Comparison of ENCODE assay signal across 8 cellular contexts in genomic region chr7:129224251-129225205, GRCh38. TPM values are rescaled to one million over a fixed set of nuclear protein-coding genes. Genes with fewer than 3 reads are reported as not detected.
A peak's percentile ranks its signal among the peaks of the same experiment; 100 is the strongest.
DNase-seq lines count a peak whose midpoint lies in the region; ATAC-seq and TF ChIP-seq lines count a peak whose summit lies in the region.

Gene AHCYL2, plus strand, starts transcription at chr7:129225030.

- peak within 1 kb of the TSS; percentile 98 for H3K4me2 ChIP-seq in PC-3 (ENCODE audit: low read length)

- H3K4me3 ChIP-seq in Jurkat, Clone E6-1 (ENCODE audit: low read length): peak within 1 kb of the TSS; percentile 78
- H3K4me3 ChIP-seq in PC-3 (ENCODE audit: low read length) (peak within 1 kb of the TSS; percentile 82), epithelial cell of proximal tubule (ENCODE audit: low read depth, low read length) (peak within 1 kb of the TSS; percentile 97)

- H3K79me2 ChIP-seq in PC-3 (ENCODE audit: low read length): peaks cover 35% of the 10 kb centered on the region

- TF ChIP-seq CTCF in PC-3 (conservative IDR thresholded peaks at IDR 0.05; ENCODE audit: low read depth, low read length): no peak
- TF ChIP-seq CTCF in epithelial cell of proximal tubule (conservative IDR thresholded peaks at IDR 0.05; ENCODE audit: low read depth, low read length): no peak

- peaks cover 20% of the 10 kb centered on the region for H3K4me1 ChIP-seq in PC-3 (ENCODE audit: insufficient read depth, low read length)

- CTCF ChIA-PET in PC-3 (lab: Charles Lee): interaction anchor here (0.7 kb wide), 2 partner anchors 61 to 143 kb away, joined by 4 to 5 read pairs; no protein-coding TSS in a partner anchor

- H3K9me2 ChIP-seq in PC-3 (replicated peaks; ENCODE audit: low read length): no peaks in the 10 kb centered on the region

- POLR2A ChIA-PET in PC-3 (lab: Charles Lee; ENCODE audit: unreplicated experiment): interaction anchor here (0.5 to 0.7 kb wide), 3 partner anchors 74 to 159 kb away, joined by 3 to 9 read pairs (median 4); no protein-coding TSS in a partner anchor

- peak within 1 kb of the TSS; percentile 67 for H3K27ac ChIP-seq in PC-3 (ENCODE audit: low read length)

- BruUV-seq in PC-3 (replicated peaks; lab: Mats Ljungman, UMichigan): no TSS peak

- H4K20me1 ChIP-seq in PC-3 (ENCODE audit: low read length): no peaks in the 10 kb centered on the region

- no peaks in the 10 kb centered on the region for H3K9me3 ChIP-seq in PC-3 (ENCODE audit: low read length)

- intact Hi-C loops in PC-3 (cut with micrococcal nuclease): loop anchor here (1.0 kb wide), 1 partner anchor 144 kb away; no protein-coding TSS in a partner anchor

- no peaks in the 10 kb centered on the region for H3K36me3 ChIP-seq in PC-3 (ENCODE audit: low read depth, low read length)

- peak within 1 kb of the TSS; percentile 100 for H2AFZ ChIP-seq in PC-3 (ENCODE audit: low read length)

- H3F3A ChIP-seq in PC-3 (ENCODE audit: low read length, unreplicated experiment): no peaks in the 10 kb centered on the region

- peak within 1 kb of the TSS; percentile 74 for H3K9ac ChIP-seq in PC-3 (ENCODE audit: low read length)

- no peaks in the 10 kb centered on the region for H3K27me3 ChIP-seq in PC-3 (ENCODE audit: low read length)

- ATAC-seq in GM21717 (IDR thresholded peaks at IDR 0.05; ENCODE audit: unreplicated experiment): peak; percentile 88
- ATAC-seq in PC-3: peak; percentile 90

- DNase-seq in DMS53 (lab: John Stamatoyannopoulos, UW) (peak; percentile 99), PC-3 (peak; percentile 95), activated T-cell treated with anti-CD3 and anti-CD28 coated beads for 48 hours (ENCODE audit: low read depth) (peak; percentile 97), epithelial cell of proximal tubule (ENCODE audit: low read depth) (peak; percentile 76), mucosa of gallbladder (ENCODE audit: low spot score) (peak; percentile 98)
- DNase-seq in Jurkat, Clone E6-1 (ENCODE audit: low read depth, low spot score): peak; percentile 96
- DNase-seq in stimulated activated CD8-positive, alpha-beta memory T cell treated with anti-CD3 and anti-CD28 coated beads, Interleukin-4, amount 100 ng/mL, for 24 hours (ENCODE audit: low read depth): peak; percentile 96

RNA-seq across cellular contexts. Expression of gene AHCYL2, which starts in this region (rescaled TPM):
- polyA plus RNA-seq in Jurkat, Clone E6-1 (2012; ENCODE audit: insufficient read depth, insufficient read length): 12.4 TPM
- total RNA-seq in PC-3 (2014; rRNA removed) (7.9 and 9.2 TPM in 2 replicates), epithelial cell of proximal tubule (4.5 and 7.0 TPM in 2 replicates), mucosa of gallbladder (165 TPM)

Comparison
In these comparisons a context has a peak if more than half of its experiments do, and no peak if none do; other contexts are left out.
1. Peak in every context shown above with its lines: DNase-seq, ATAC-seq, H3K4me3 ChIP-seq and H3K27ac ChIP-seq.
2. RNA of gene AHCYL2 (total RNA-seq): 165 TPM in mucosa of gallbladder (single experiment); 7.9 to 9.2 TPM in PC-3 and 4.5 to 7.0 TPM in epithelial cell of proximal tubule; every median in the first group is over 10 times any median in the second.